ENCODE assay signal across 8 cellular contexts in genomic region chr5:139698461-139699146, GRCh38. TPM values are rescaled to one million over a fixed set of nuclear protein-coding genes. Genes with fewer than 3 reads are reported as not detected.
A peak's percentile ranks its signal among the peaks of the same experiment; 100 is the strongest.
DNase-seq lines count a peak whose midpoint lies in the region; ATAC-seq and TF ChIP-seq lines count a peak whose summit lies in the region.

No MANE protein-coding gene starts in this region.

- H3K4me1 Mint-ChIP-seq in activated naive CD4-positive, alpha-beta T cell treated with anti-CD3 and anti-CD28 coated beads, Interleukin-2, amount 50 U/mL, for 24 hours, result peaks cover 26% of the 10 kb centered on the region

- TF ChIP-seq CTCF in right atrium auricular region (IDR thresholded peaks at IDR 0.05), result no peak

- no peak overlapping the region for H3K4me3 ChIP-seq in right atrium auricular region

- no peaks in the 10 kb centered on the region for H3K9me3 Mint-ChIP-seq in activated naive CD4-positive, alpha-beta T cell treated with anti-CD3 and anti-CD28 coated beads, Interleukin-2, amount 50 U/mL, for 24 hours

- H3K9me3 ChIP-seq in right atrium auricular region, result no peaks in the 10 kb centered on the region

- H3K27me3 Mint-ChIP-seq in activated naive CD4-positive, alpha-beta T cell treated with anti-CD3 and anti-CD28 coated beads, Interleukin-2, amount 50 U/mL, for 24 hours, result peaks cover 11% of the 10 kb centered on the region

- no peaks in the 10 kb centered on the region for H3K36me3 ChIP-seq in right atrium auricular region

- no peak for ATAC-seq in HG03280 (IDR thresholded peaks at IDR 0.05; ENCODE audit: unreplicated experiment)
- no peak for ATAC-seq in GM21529 (IDR thresholded peaks at IDR 0.05; ENCODE audit: unreplicated experiment)
- no peak for ATAC-seq in HG02852 (IDR thresholded peaks at IDR 0.05; ENCODE audit: unreplicated experiment)

- no peak for DNase-seq in activated naive CD4-positive, alpha-beta T cell treated with Interleukin-2 at 50 U/mL for 16 hours
- DNase-seq in anterior cingulate cortex (lab: John Stamatoyannopoulos, UW), result peak in 51 of 58 donors; percentile 35 to 89 (median 77)
- peak; percentile 87 for DNase-seq in right atrium auricular region (ENCODE audit: low spot score)
- DNase-seq in putamen (ENCODE audit: low spot score), result peak; percentile 85

- H3K27ac ChIP-seq in right atrium auricular region, result peak overlapping the region; percentile 87 to 90

- peaks cover 2 to 50% of the 10 kb centered on the region in 2 donors for H3K4me1 ChIP-seq in right atrium auricular region

- H3K27ac Mint-ChIP-seq in activated naive CD4-positive, alpha-beta T cell treated with anti-CD3 and anti-CD28 coated beads, Interleukin-2, amount 50 U/mL, for 24 hours, result no peak overlapping the region

- no peaks in the 10 kb centered on the region for H3K27me3 ChIP-seq in right atrium auricular region

- peak overlapping the region; percentile 36 for H3K4me3 Mint-ChIP-seq in activated naive CD4-positive, alpha-beta T cell treated with anti-CD3 and anti-CD28 coated beads, Interleukin-2, amount 50 U/mL, for 24 hours

- H3K36me3 Mint-ChIP-seq in activated naive CD4-positive, alpha-beta T cell treated with anti-CD3 and anti-CD28 coated beads, Interleukin-2, amount 50 U/mL, for 24 hours, result no peaks in the 10 kb centered on the region

RNA-seq across cellular contexts. Expression of gene CXXC5, which starts 50.5 kb away (rescaled TPM):
- 10 to 100 TPM; 57.9 to 59.5 TPM for total RNA-seq in right atrium auricular region
